In the genomic region with DNA sequence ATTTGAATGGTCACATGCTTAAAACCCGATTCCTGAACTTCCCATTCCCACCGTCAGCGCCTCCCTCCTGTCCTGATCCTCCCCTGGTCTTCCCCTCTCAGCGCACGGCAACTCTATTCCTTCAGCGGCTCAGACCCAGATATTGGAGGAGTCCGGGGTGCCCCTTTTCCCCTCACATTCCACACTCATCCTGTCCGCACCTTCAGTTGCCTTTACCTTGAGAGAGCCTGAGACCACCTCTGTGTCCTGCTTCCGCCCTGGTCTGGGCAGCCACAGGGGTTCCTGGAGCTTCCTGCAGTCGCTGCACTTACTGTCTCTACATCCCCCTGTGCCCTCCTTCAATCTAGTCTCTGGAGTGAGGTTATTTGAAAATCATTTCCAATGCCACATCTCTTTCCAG, we compare ENCODE assay signal across 22 cellular contexts.
"Had no signal": no experiment of that assay in that cellular context is flagged by ENCODE, and none has a peak within 500 bp of the region (broad histone marks: within the 10 kb centered on the region; RNA-seq: fewer than 3 reads in every experiment).

No MANE protein-coding gene starts in this region.

- H3K9me3 ChIP-seq: ovary, psoas muscle, stomach, upper lobe of left lung had no signal

- H3K27me3 Mint-ChIP-seq: activated CD8-positive, alpha-beta memory T cell treated with anti-CD3 and anti-CD28 coated beads, Interleukin-2, amount 10 ng/mL, durations not matched to agents 7 days and 5 days had no signal

- DNase-seq: activated CD4-positive, alpha-beta memory T cell treated with anti-CD3 and anti-CD28 coated beads, Interleukin-2, amount 10 ng/mL, durations not matched to agents 7 days and 5 days; activated CD4-positive, alpha-beta T cell treated with anti-CD3 and anti-CD28 coated beads for 48 hours; activated CD4-positive, CD25-positive, alpha-beta regulatory T cell; activated CD8-positive, alpha-beta memory T cell treated with anti-CD3 and anti-CD28 coated beads, Interleukin-2, amount 10 ng/mL, durations not matched to agents 7 days and 5 days; aorta; brain microvascular endothelial cell; central memory CD4-positive, alpha-beta T cell; head of caudate nucleus; kidney; ovary; psoas muscle; right cardiac atrium; small intestine; stimulated activated CD4-positive, alpha-beta T cell treated with anti-CD3 and anti-CD28 coated beads, Interleukin-15, amount 100 ng/mL, for 24 hours; stimulated activated CD4-positive, alpha-beta T cell treated with anti-CD3 and anti-CD28 coated beads, Interleukin-2, amount 100 ng/mL, for 48 hours; stomach; SW 1271; upper lobe of left lung had no signal

- H3K27ac ChIP-seq: brain microvascular endothelial cell, neural progenitor cell, ovary, psoas muscle, stomach, upper lobe of left lung had no signal

- H3K36me3 ChIP-seq: brain microvascular endothelial cell, neural progenitor cell, ovary, stomach, upper lobe of left lung had no signal

- H3K4me1 ChIP-seq: psoas muscle had no signal

- ATAC-seq: activated CD8-positive, alpha-beta memory T cell treated with anti-CD3 and anti-CD28 coated beads, Interleukin-2, amount 10 ng/mL, durations not matched to agents 7 days and 5 days; left lobe of liver; psoas muscle; right cardiac atrium had no signal

- H3K27me3 ChIP-seq: brain microvascular endothelial cell, neural progenitor cell, ovary, stomach, upper lobe of left lung had no signal

- H3K9me3 Mint-ChIP-seq: activated CD4-positive, alpha-beta memory T cell treated with anti-CD3 and anti-CD28 coated beads, Interleukin-2, amount 10 ng/mL, durations not matched to agents 7 days and 5 days; neural progenitor cell; T-helper 2 cell treated with Interferon-gamma antibody and Interleukin-4, amounts not matched to agents 5 μg/mL and 100 μg/mL, for 36 hours had no signal

- H3K27ac Mint-ChIP-seq: activated CD4-positive, alpha-beta memory T cell treated with anti-CD3 and anti-CD28 coated beads, Interleukin-2, amount 10 ng/mL, durations not matched to agents 7 days and 5 days; activated CD8-positive, alpha-beta memory T cell treated with anti-CD3 and anti-CD28 coated beads, Interleukin-2, amount 10 ng/mL, durations not matched to agents 7 days and 5 days; neural progenitor cell; T-helper 2 cell treated with Interferon-gamma antibody and Interleukin-4, amounts not matched to agents 5 μg/mL and 100 μg/mL, for 36 hours had no signal

- H2AFZ ChIP-seq: neural progenitor cell had no signal

- H3K36me3 Mint-ChIP-seq: neural progenitor cell had no signal

- H3K9ac ChIP-seq: neural progenitor cell had no signal

- H3K4me3 Mint-ChIP-seq: activated CD4-positive, alpha-beta memory T cell treated with anti-CD3 and anti-CD28 coated beads, Interleukin-2, amount 10 ng/mL, durations not matched to agents 7 days and 5 days; activated CD8-positive, alpha-beta memory T cell treated with anti-CD3 and anti-CD28 coated beads, Interleukin-2, amount 10 ng/mL, durations not matched to agents 7 days and 5 days; neural progenitor cell; T-helper 2 cell treated with Interferon-gamma antibody and Interleukin-4, amounts not matched to agents 5 μg/mL and 100 μg/mL, for 36 hours had no signal

- H3K4me3 ChIP-seq: lung, neural progenitor cell, ovary, psoas muscle, stomach, upper lobe of left lung had no signal

- H3K4me2 ChIP-seq: neural progenitor cell had no signal
